ENCODE assay signal across 8 cellular contexts in genomic region chr2:207352978-207353377, GRCh38.
A peak's percentile ranks its signal among the peaks of the same experiment; 100 is the strongest.
DNase-seq lines count a peak whose midpoint lies in the region; ATAC-seq lines count a peak whose summit lies in the region.

No MANE protein-coding gene starts in this region.

- ATAC-seq in GM19438 (IDR thresholded peaks at IDR 0.05; ENCODE audit: low read depth, unreplicated experiment) (peak; percentile 90), HG03439 (IDR thresholded peaks at IDR 0.05; ENCODE audit: unreplicated experiment) (peak; percentile 79), HG02840 (IDR thresholded peaks at IDR 0.05; ENCODE audit: low FRiP score, unreplicated experiment) (no peak)

- H3K27me3 Mint-ChIP-seq in activated naive CD8-positive, alpha-beta T cell treated with anti-CD3 and anti-CD28 coated beads for 36 hours = no peaks in the 10 kb centered on the region

- DNase-seq in EH (ENCODE audit: low read depth) (peak; percentile 22), dermis blood vessel endothelial cell (peak; percentile 37), superior temporal gyrus (ENCODE audit: extremely low spot score) (peak; percentile 74), activated T-cell treated with anti-CD3 and anti-CD28 coated beads for 4 hours (no peak)
- no peak for DNase-seq in activated naive CD8-positive, alpha-beta T cell treated with anti-CD3 and anti-CD28 coated beads for 36 hours

- H3K4me1 Mint-ChIP-seq in activated naive CD8-positive, alpha-beta T cell treated with anti-CD3 and anti-CD28 coated beads for 36 hours = peaks cover 9% of the 10 kb centered on the region

- no peak overlapping the region for H3K4me3 Mint-ChIP-seq in activated naive CD8-positive, alpha-beta T cell treated with anti-CD3 and anti-CD28 coated beads for 36 hours

- peaks cover 4% of the 10 kb centered on the region for H3K36me3 Mint-ChIP-seq in activated naive CD8-positive, alpha-beta T cell treated with anti-CD3 and anti-CD28 coated beads for 36 hours

- H3K9me3 Mint-ChIP-seq in activated naive CD8-positive, alpha-beta T cell treated with anti-CD3 and anti-CD28 coated beads for 36 hours = peaks cover 9% of the 10 kb centered on the region

- no peak overlapping the region for H3K27ac Mint-ChIP-seq in activated naive CD8-positive, alpha-beta T cell treated with anti-CD3 and anti-CD28 coated beads for 36 hours

Comparison
In these comparisons a context has a peak if more than half of its experiments do, and no peak if none do; other contexts are left out.
1. DNase-seq: peak in EH (single experiment), dermis blood vessel endothelial cell (single experiment) and superior temporal gyrus (single experiment); none in activated T-cell treated with anti-CD3 and anti-CD28 coated beads for 4 hours (single experiment) and activated naive CD8-positive, alpha-beta T cell treated with anti-CD3 and anti-CD28 coated beads for 36 hours (single experiment).